ENCODE assay signal across 5 cellular contexts in the genomic region with DNA sequence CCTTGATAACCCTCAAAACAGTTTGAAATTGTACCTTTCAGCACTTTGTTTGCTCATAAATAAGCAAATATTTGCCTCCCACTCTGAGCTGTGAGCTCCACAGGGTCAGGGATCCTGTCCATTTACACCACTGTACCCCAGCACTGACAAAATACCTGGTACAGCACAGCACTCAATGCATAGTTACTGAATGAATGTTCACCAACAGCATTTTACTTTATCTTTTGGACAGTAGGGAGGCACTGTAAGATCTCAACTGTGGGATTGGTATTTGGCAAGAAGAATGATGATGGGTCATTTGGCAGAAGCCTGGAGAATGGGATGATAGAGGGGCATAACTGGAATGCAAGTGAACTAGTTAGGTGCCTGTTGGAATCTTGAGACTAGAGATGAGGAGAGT.
"Had no signal": no experiment of that assay in that cellular context is flagged by ENCODE, and none has a peak within 500 bp of the region (broad histone marks: within the 10 kb centered on the region; RNA-seq: fewer than 3 reads in every experiment).

No MANE protein-coding gene starts in this region.

- DNase-seq: GOT3, H7, HCEC 1CT, IMR-90 had no signal

- H3K4me3 ChIP-seq: K562 had no signal

- ATAC-seq: K562 had no signal
